Comparison of ENCODE assay signal across 8 cellular contexts in the genomic region with DNA sequence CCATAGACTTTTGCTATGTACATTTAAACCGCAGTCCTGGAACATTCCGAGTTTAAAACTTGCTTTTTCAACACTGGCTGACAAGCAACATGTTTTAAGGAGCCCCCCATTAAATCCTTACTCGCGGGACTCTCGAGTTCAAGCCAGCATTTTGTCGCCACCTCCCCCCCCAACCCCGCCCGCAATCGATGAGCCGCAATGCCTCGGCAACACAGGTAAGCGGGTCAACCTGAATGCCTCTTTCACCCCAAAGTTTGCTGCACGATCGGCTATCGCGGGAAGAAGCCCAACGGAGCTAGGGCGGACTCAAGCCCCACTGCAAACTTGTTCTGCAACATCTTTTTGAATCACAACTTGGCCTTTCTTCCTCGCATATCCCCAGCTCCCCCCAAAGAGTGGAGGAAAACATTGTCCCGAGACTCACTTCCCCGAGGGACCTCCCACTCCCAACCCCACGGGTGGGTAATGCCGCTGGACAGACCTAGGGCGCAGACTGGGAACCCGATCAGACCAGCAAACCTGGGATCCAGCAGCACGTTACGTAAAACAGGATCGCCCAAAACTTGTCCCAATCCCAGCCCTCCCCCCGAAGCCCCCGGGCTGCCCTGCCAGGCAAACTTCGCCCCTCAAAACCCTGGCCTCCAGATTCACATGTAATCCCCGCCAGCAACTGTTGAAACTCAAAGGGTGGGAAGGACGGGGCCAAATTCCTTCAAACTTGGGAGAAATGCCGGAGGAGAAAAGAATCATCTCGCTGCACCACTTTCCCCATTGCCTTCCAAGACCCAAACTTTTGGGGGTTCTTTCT. TPM values are rescaled to one million over a fixed set of nuclear protein-coding genes. Genes with fewer than 3 reads are reported as not detected.
DNase-seq lines count a peak whose midpoint lies in the region; ATAC-seq, FAIRE-seq and TF ChIP-seq lines count a peak whose summit lies in the region.

No MANE protein-coding gene starts in this region.

- H3K36me3 ChIP-seq in SK-N-MC (ENCODE audit: insufficient read depth, low read length): peaks cover 42% of the 10 kb centered on the region
- peaks cover 8 to 13% of the 10 kb centered on the region in 2 experiments for H3K36me3 ChIP-seq in endothelial cell of umbilical vein (ENCODE audit: control insufficient read depth in 2 of 2, extremely low read depth in 1 of 2, insufficient read depth in 2 of 2, low read length in 2 of 2)

- H3K4me1 ChIP-seq in endothelial cell of umbilical vein (ENCODE audit: control insufficient read depth, extremely low read depth, insufficient read depth, low read length): peaks cover 32% of the 10 kb centered on the region

- peak overlapping the region; percentile 100 for H3K27ac Mint-ChIP-seq in nephron progenitor cell

- no peak for ATAC-seq in HG03565 (IDR thresholded peaks at IDR 0.05; ENCODE audit: unreplicated experiment)

- H3K36me3 Mint-ChIP-seq in nephron progenitor cell (ENCODE audit: low read depth): peaks cover 53% of the 10 kb centered on the region

- H2AFZ ChIP-seq in endothelial cell of umbilical vein (ENCODE audit: low read depth, low read length): no peak overlapping the region

- H3K79me2 ChIP-seq in endothelial cell of umbilical vein (ENCODE audit: control insufficient read depth, insufficient read depth, low read length): peaks cover 59% of the 10 kb centered on the region

- H3K4me2 ChIP-seq in endothelial cell of umbilical vein (ENCODE audit: insufficient read depth, low read length): peak overlapping the region; percentile 85

- POLR2A ChIA-PET in endothelial cell of umbilical vein (lab: Charles Lee): interaction anchor here (0.6 to 2.4 kb wide), 35 partner anchors 7 to 924 kb away, joined by 3 to 75 read pairs (median 7); no protein-coding TSS in a partner anchor

- H3K4me3 Mint-ChIP-seq in nephron progenitor cell: peak overlapping the region; percentile 98

- TSS peak; percentile 62 for BruUV-seq in endothelial cell of umbilical vein (replicated peaks; lab: Mats Ljungman, UMichigan)

- no peaks in the 10 kb centered on the region for H3K9me3 Mint-ChIP-seq in nephron progenitor cell

- H3K27ac ChIP-seq in SK-N-MC (peak overlapping the region; percentile 99), endothelial cell of umbilical vein (ENCODE audit: insufficient read depth, low read depth, low read length) (peak overlapping the region; percentile 98)

- H3K9me3 ChIP-seq in SK-N-MC (ENCODE audit: low read depth, low read length) (no peaks in the 10 kb centered on the region), endothelial cell of umbilical vein (replicated peaks; ENCODE audit: control insufficient read depth, insufficient read depth, low read length) (no peaks in the 10 kb centered on the region)

- H3K27me3 ChIP-seq in endothelial cell of umbilical vein (ENCODE audit: control insufficient read depth in 2 of 2, insufficient read depth in 2 of 2, low read length in 2 of 2): no peaks in the 10 kb centered on the region

- TF ChIP-seq POLR2A in H54 (IDR thresholded peaks at IDR 0.05; ENCODE audit: low read depth, low read length) (peak; percentile 21; the same call in 1 of the 2 replicates), endothelial cell of umbilical vein (IDR thresholded peaks at IDR 0.05; ENCODE audit: low read depth, low read length) (no peak)

- CTCF ChIA-PET in endothelial cell of umbilical vein (lab: Charles Lee): interaction anchor here (0.5 to 9.6 kb wide), 18 partner anchors 11 to 860 kb away, joined by 3 to 122 read pairs (median 4); no protein-coding TSS in a partner anchor

- no peak for DNase-seq in H54 (ENCODE audit: insufficient read length, low spot score)
- no peak for DNase-seq in SK-N-MC (ENCODE audit: low read depth, low spot score)
- peak; percentile 39 for DNase-seq in endothelial cell of umbilical vein (ENCODE audit: low read depth, low spot score)
- no peak for DNase-seq in nephron progenitor cell
- no peak for DNase-seq in posterior vena cava (ENCODE audit: low spot score)
- DNase-seq in Ammon's horn (ENCODE audit: low spot score): no peak
- DNase-seq in NCI-H69 (lab: John Stamatoyannopoulos, UW): no peak

- H3K27me3 Mint-ChIP-seq in nephron progenitor cell (ENCODE audit: low read depth, poor library complexity): peaks cover 6% of the 10 kb centered on the region

- no peak for TF ChIP-seq CTCF in endothelial cell of umbilical vein (IDR thresholded peaks at IDR 0.05; ENCODE audit: extremely low read depth in 1 of 2, insufficient read depth in 1 of 2, low read depth in 1 of 2, low read length in 2 of 2)
- no peak for TF ChIP-seq CTCF in nephron progenitor cell (IDR thresholded peaks at IDR 0.05)

- dilution Hi-C loops in endothelial cell of umbilical vein (cut with MboI; ENCODE audit: extremely low pct_ligation_motif_present, low sequenced_read_pairs): no loop called here

- intact Hi-C loops in endothelial cell of umbilical vein (cut with micrococcal nuclease) (loop anchor here (2.0 to 10.0 kb wide), 3 partner anchors 415 to 647 kb away; no protein-coding TSS in a partner anchor), posterior vena cava (cut with DNase I) (loop anchor here (5.0 to 10.0 kb wide), 3 partner anchors 245 to 545 kb away; no protein-coding TSS in a partner anchor)

- H3K4me1 Mint-ChIP-seq in nephron progenitor cell: peaks cover 63% of the 10 kb centered on the region

- H3K9me1 ChIP-seq in endothelial cell of umbilical vein (replicated peaks; ENCODE audit: control insufficient read depth, extremely low read depth, insufficient read depth, low read length): no peaks in the 10 kb centered on the region

- no peak for FAIRE-seq in H54 (lab: Jason Lieb, UNC)
- FAIRE-seq in endothelial cell of umbilical vein (lab: Jason Lieb, UNC): no peak

- H3K9ac ChIP-seq in SK-N-MC (ENCODE audit: insufficient read length): peak overlapping the region; percentile 97
- peak overlapping the region; percentile 96 for H3K9ac ChIP-seq in endothelial cell of umbilical vein (replicated peaks; ENCODE audit: extremely low read depth, insufficient read depth, low read length)

- peak overlapping the region; percentile 94 for H3K4me3 ChIP-seq in SK-N-MC
- H3K4me3 ChIP-seq in endothelial cell of umbilical vein (replicated peaks in 1 of 3; ENCODE audit: insufficient read depth in 1 of 3, low read depth in 1 of 3, low read length in 3 of 3): peak overlapping the region; percentile 96

- peaks cover 2% of the 10 kb centered on the region for H4K20me1 ChIP-seq in endothelial cell of umbilical vein (replicated peaks; ENCODE audit: control insufficient read depth, extremely low read depth, insufficient read depth, low read length)

TF ChIP-seq in endothelial cell of umbilical vein, 7 proteins besides CTCF, POLR2A, EP300 and RAD21:
- TF ChIP-seq GATA2 (IDR thresholded peaks at IDR 0.05; ENCODE audit: insufficient read depth, insufficient read length, low read depth, low read length) (no peak), EZH2 (IDR thresholded peaks at IDR 0.05; ENCODE audit: borderline replicate concordance, low read depth, low read length, severe bottlenecking) (no peak), FOS (IDR thresholded peaks at IDR 0.05; ENCODE audit: borderline replicate concordance, insufficient read depth, low read length) (no peak), POLR2AphosphoS5 (IDR thresholded peaks at IDR 0.05; ENCODE audit: insufficient read depth, low read depth, low read length) (no peak), MAX (IDR thresholded peaks at IDR 0.05; ENCODE audit: insufficient read depth, insufficient read length) (no peak), JUN (IDR thresholded peaks at IDR 0.05; ENCODE audit: borderline replicate concordance, insufficient read depth, insufficient read length, low read depth) (no peak), MYC (IDR thresholded peaks at IDR 0.05; ENCODE audit: low read depth, low read length) (no peak)
TF ChIP-seq in endothelial cell of umbilical vein: peak in this region for 0.

RNA-seq across cellular contexts. Expression of gene ZFP36L1, which starts 0.6 kb away (rescaled TPM):
- total RNA-seq in endothelial cell of umbilical vein (89.6 and 91.3 TPM in 2 replicates), posterior vena cava (100 to 1,000 TPM; 311 to 319 TPM)
- polyA plus RNA-seq in endothelial cell of umbilical vein: 46.0 and 63.3 TPM in 2 replicates
- polyA plus RNA-seq in endothelial cell of umbilical vein (2011; cell fraction: cytosol; rRNA removed): 50.0 and 63.4 TPM in 2 replicates
- 22.0 and 22.8 TPM in 2 replicates for polyA plus RNA-seq in endothelial cell of umbilical vein (2011; cell fraction: nucleus; rRNA removed)
- 52.4 and 76.4 TPM in 2 replicates for polyA plus RNA-seq in endothelial cell of umbilical vein (2012)
- 16.9 and 24.7 TPM in 2 replicates for polyA minus RNA-seq in endothelial cell of umbilical vein
- polyA minus RNA-seq in endothelial cell of umbilical vein (2011; cell fraction: cytosol; rRNA and poly(A)+ RNA removed): 34.5 TPM
- 15.7 and 25.6 TPM in 2 replicates for polyA minus RNA-seq in endothelial cell of umbilical vein (2011; cell fraction: nucleus; rRNA and poly(A)+ RNA removed)
